Comparison of ENCODE assay signal across 8 cellular contexts in genomic region chr21:32770514-32771133, GRCh38. TPM values are rescaled to one million over a fixed set of nuclear protein-coding genes. Genes with fewer than 3 reads are reported as not detected.
DNase-seq lines count a peak whose midpoint lies in the region; ATAC-seq and TF ChIP-seq lines count a peak whose summit lies in the region.

No MANE protein-coding gene starts in this region.

- peak; percentile 3 for ATAC-seq in GM21723 (IDR thresholded peaks at IDR 0.05; ENCODE audit: unreplicated experiment)
- ATAC-seq in HG03025 (IDR thresholded peaks at IDR 0.05; ENCODE audit: low FRiP score, unreplicated experiment): no peak

- H2AFZ ChIP-seq in OCI-LY3 (ENCODE audit: low read depth, low read length): no peak overlapping the region

- no peak for TF ChIP-seq POLR2A in uterus (IDR thresholded peaks at IDR 0.05)

- H3K36me3 ChIP-seq in OCI-LY3 (replicated peaks; ENCODE audit: low read depth, low read length) (peaks cover 29% of the 10 kb centered on the region), colonic mucosa (no peaks in the 10 kb centered on the region), mesodermal cell (ENCODE audit: control insufficient read depth, insufficient read depth, low read length) (peaks cover 35% of the 10 kb centered on the region), uterus (no peaks in the 10 kb centered on the region)

- peaks cover 34% of the 10 kb centered on the region for H4K20me1 ChIP-seq in OCI-LY3 (ENCODE audit: insufficient read depth, low read length)

- H3K9me3 ChIP-seq in OCI-LY3 (ENCODE audit: insufficient read depth, low read length) (no peaks in the 10 kb centered on the region), colonic mucosa (no peaks in the 10 kb centered on the region), mesodermal cell (ENCODE audit: control insufficient read depth, low read length) (no peaks in the 10 kb centered on the region), uterus (no peaks in the 10 kb centered on the region)

- no peak for DNase-seq in colonic mucosa
- DNase-seq in uterus: no peak
- DNase-seq in D341Med (ENCODE audit: low spot score): no peak

- intact Hi-C loops in colonic mucosa (cut with DNase I) (no loop called here), uterus (cut with DNase I; ENCODE audit: low total_unique reads) (no loop called here)

- H3K4me1 ChIP-seq in OCI-LY3 (ENCODE audit: low read length): peaks cover 15% of the 10 kb centered on the region
- H3K4me1 ChIP-seq in colonic mucosa: no peaks in the 10 kb centered on the region
- H3K4me1 ChIP-seq in mesodermal cell (ENCODE audit: control insufficient read depth, insufficient read depth, low read length, poor library complexity, severe bottlenecking): peaks cover 4% of the 10 kb centered on the region
- H3K4me1 ChIP-seq in uterus: peaks cover 0 to 6% of the 10 kb centered on the region in 2 donors

- H3K4me2 ChIP-seq in OCI-LY3 (ENCODE audit: low read length): peak overlapping the region; percentile 76

- H3K4me3 ChIP-seq in OCI-LY3 (ENCODE audit: low read length) (peak overlapping the region; percentile 99), colonic mucosa (peak overlapping the region; percentile 72), mesodermal cell (ENCODE audit: extremely low read depth, insufficient read depth, low read length, poor library complexity, severe bottlenecking) (peak overlapping the region; percentile 91), uterus (peak overlapping the region; percentile 70 to 92)

- WGBS in mesodermal cell (ENCODE audit: insufficient coverage in 2 of 2), 2 experiments: 3 to 8% methylated on average over 11 to 13 of the region's 14 CpGs

- H3K27ac ChIP-seq in C4-2B: peak overlapping the region; percentile 91
- H3K27ac ChIP-seq in OCI-LY3 (ENCODE audit: low read length): peak overlapping the region; percentile 71
- H3K27ac ChIP-seq in colonic mucosa: peak overlapping the region; percentile 87
- peak overlapping the region; percentile 92 for H3K27ac ChIP-seq in mesodermal cell (ENCODE audit: low read depth, low read length, severe bottlenecking)
- peak overlapping the region; percentile 89 to 91 for H3K27ac ChIP-seq in uterus

- TF ChIP-seq CTCF in C4-2B (conservative IDR thresholded peaks at IDR 0.05): no peak
- no peak for TF ChIP-seq CTCF in OCI-LY3 (IDR thresholded peaks at IDR 0.05; ENCODE audit: low read depth, low read length)
- TF ChIP-seq CTCF in colonic mucosa (IDR thresholded peaks at IDR 0.05): no peak
- TF ChIP-seq CTCF in uterus (IDR thresholded peaks at IDR 0.05): no peak

- H3K79me2 ChIP-seq in OCI-LY3 (ENCODE audit: low read length): peaks cover 68% of the 10 kb centered on the region

- H3K9ac ChIP-seq in OCI-LY3 (ENCODE audit: low read length): peak overlapping the region; percentile 80
- H3K9ac ChIP-seq in colonic mucosa (ENCODE audit: low read depth in 2 of 2, low read length in 2 of 2): peak overlapping the region; percentile 84 to 99

- no peaks in the 10 kb centered on the region for H3K27me3 ChIP-seq in OCI-LY3 (ENCODE audit: low read depth, low read length)
- no peaks in the 10 kb centered on the region for H3K27me3 ChIP-seq in colonic mucosa
- peaks cover 0 to 5% of the 10 kb centered on the region in 2 donors for H3K27me3 ChIP-seq in uterus

RNA-seq across cellular contexts. Expression of gene PAXBP1, which starts 0.9 kb away (rescaled TPM):
- 10 to 100 TPM; 25.0 to 31.5 TPM for total RNA-seq in colonic mucosa
- 36.7 TPM for polyA plus RNA-seq in mesodermal cell (2013, experiment 1 of 2)
- polyA plus RNA-seq in mesodermal cell (2013, experiment 2 of 2): 41.7 TPM
- 10 to 100 TPM; 47.9 to 85.4 (median 62.6) TPM for total RNA-seq in uterus

RNA-seq across cellular contexts. Expression of gene SYNJ1, which starts 42.8 kb away (rescaled TPM):
- total RNA-seq in colonic mucosa (10 to 100 TPM; 11.7 to 12.5 TPM), uterus (10 to 100 TPM in 3 of 4 donors, 1 to 10 TPM in 1; 8.8 to 25.0 (median 15.7) TPM)
- 8.3 TPM for polyA plus RNA-seq in mesodermal cell (2013, experiment 1 of 2)
- polyA plus RNA-seq in mesodermal cell (2013, experiment 2 of 2): 9.2 TPM
